In genomic region chr17:78251773-78252103, GRCh38 we compare ENCODE assay signal across 18 cellular contexts. TPM values are rescaled to one million over a fixed set of nuclear protein-coding genes. Genes with fewer than 3 reads are reported as not detected.
DNase-seq lines count a peak whose midpoint lies in the region; ATAC-seq and TF ChIP-seq lines count a peak whose summit lies in the region.
"Had no signal": no experiment of that assay in that cellular context is flagged by ENCODE, and none has a peak within 500 bp of the region (broad histone marks: within the 10 kb centered on the region; RNA-seq: fewer than 3 reads in every experiment).

No MANE protein-coding gene starts in this region.

- intact Hi-C loops in CD8-positive, alpha-beta T cell (cut with DNase I, micrococcal nuclease), result loop anchor here (1.0 to 10.0 kb wide), 19 partner anchors 21 to 907 kb away; partner anchors contain the start of genes SOCS3 (in 2 of the 2), USP36 (in 2 of the 2), CYTH1 (in 1 of the 2) and PGS1 (in 1 of the 2)

- no peak overlapping the region for H3K27ac ChIP-seq in BLaER1 treated with 17β-estradiol and CSF1 and Interleukin-3, amounts not matched to agents 10 nM and 100 nM
- peak overlapping the region; percentile 56 for H3K27ac ChIP-seq in CD8-positive, alpha-beta T cell (ENCODE audit: low read depth, low read length)
- H3K27ac ChIP-seq in mesenchymal stem cell (ENCODE audit: low read length, poor library complexity, severe bottlenecking), result no peak overlapping the region
- H3K27ac ChIP-seq: ascending aorta, esophagus muscularis mucosa, pancreas, WERI-Rb-1 had no signal

- WGBS in mesenchymal stem cell, result 68% methylated on average over 5 of the region's 6 CpGs

- H2AFZ ChIP-seq in mesenchymal stem cell (ENCODE audit: low read depth, low read length), result no peak overlapping the region

- no peak overlapping the region for H2BK15ac ChIP-seq in mesenchymal stem cell (ENCODE audit: low read depth, poor library complexity, severe bottlenecking)

- H3K9me3 ChIP-seq in BLaER1 treated with 17β-estradiol and CSF1 and Interleukin-3, amounts not matched to agents 10 nM and 100 nM (replicated peaks in 1 of 11), result no peaks in the 10 kb centered on the region
- H3K9me3 ChIP-seq in CD8-positive, alpha-beta T cell (ENCODE audit: low read length), result no peaks in the 10 kb centered on the region
- no peaks in the 10 kb centered on the region for H3K9me3 ChIP-seq in mesenchymal stem cell (ENCODE audit: control insufficient read depth, low read length)
- H3K9me3 ChIP-seq: ascending aorta, esophagus muscularis mucosa, pancreas, SK-N-SH had no signal

- no peaks in the 10 kb centered on the region for H3K27me3 Mint-ChIP-seq in CD8-positive, alpha-beta T cell (ENCODE audit: low read depth)
- no peaks in the 10 kb centered on the region for H3K27me3 Mint-ChIP-seq in T-cell
- H3K27me3 Mint-ChIP-seq: stimulated activated naive CD8-positive, alpha-beta T cell treated with anti-CD3 and anti-CD28 coated beads, Interleukin-15, Interleukin-2, amounts not matched to agents 100 ng/mL and 50 ng/mL, for 24 hours had no signal

- H3K4me1 ChIP-seq in BLaER1 treated with 17β-estradiol and CSF1 and Interleukin-3, amounts not matched to agents 10 nM and 100 nM, result peaks cover 40 to 62% (median 53%) of the 10 kb centered on the region in 10 experiments
- H3K4me1 ChIP-seq in CD8-positive, alpha-beta T cell (ENCODE audit: insufficient read depth, low read length), result peaks cover 49% of the 10 kb centered on the region
- H3K4me1 ChIP-seq in mesenchymal stem cell (ENCODE audit: control insufficient read depth, insufficient read depth, low read depth, low read length), result peaks cover 15% of the 10 kb centered on the region
- H3K4me1 ChIP-seq: pancreas had no signal

- peaks cover 50% of the 10 kb centered on the region for H3K4me1 Mint-ChIP-seq in CD8-positive, alpha-beta T cell (ENCODE audit: low read depth)
- H3K4me1 Mint-ChIP-seq in T-cell, result peaks cover 52 to 58% (median 57%) of the 10 kb centered on the region in 3 donors

- no peak overlapping the region for H3K23ac ChIP-seq in mesenchymal stem cell (ENCODE audit: low read length in 2 of 2)

- no peak overlapping the region for H2BK5ac ChIP-seq in mesenchymal stem cell (ENCODE audit: low read depth, low read length, poor library complexity, severe bottlenecking)

- H3K4me3 Mint-ChIP-seq in CD8-positive, alpha-beta T cell, result peak overlapping the region; percentile 86
- peak overlapping the region; percentile 76 to 82 (median 79) for H3K4me3 Mint-ChIP-seq in T-cell
- H3K4me3 Mint-ChIP-seq: dendritic cell treated with granulocyte-macrophage colony-stimulating factor and Interleukin-4, amounts not matched to agents 40 ng/mL and 50 ng/mL, for 4 days; stimulated activated naive CD8-positive, alpha-beta T cell treated with anti-CD3 and anti-CD28 coated beads, Interleukin-15, Interleukin-2, amounts not matched to agents 100 ng/mL and 50 ng/mL, for 24 hours had no signal

- H3K4ac ChIP-seq in mesenchymal stem cell (ENCODE audit: low read depth in 1 of 2, low read length in 2 of 2), result peak overlapping the region in 1 of 2 experiments; percentile 47

- H3K14ac ChIP-seq in mesenchymal stem cell (ENCODE audit: low read length in 2 of 2), result no peak overlapping the region

- no peaks in the 10 kb centered on the region for H3K9me3 Mint-ChIP-seq in CD8-positive, alpha-beta T cell
- H3K9me3 Mint-ChIP-seq in T-cell, result no peaks in the 10 kb centered on the region
- H3K9me3 Mint-ChIP-seq: dendritic cell treated with granulocyte-macrophage colony-stimulating factor and Interleukin-4, amounts not matched to agents 40 ng/mL and 50 ng/mL, for 4 days; stimulated activated naive CD8-positive, alpha-beta T cell treated with anti-CD3 and anti-CD28 coated beads, Interleukin-15, Interleukin-2, amounts not matched to agents 100 ng/mL and 50 ng/mL, for 24 hours had no signal

- CTCF ChIA-PET in CD8-positive, alpha-beta T cell (lab: Charles Lee), result interaction anchor here (0.7 to 7.0 kb wide), 39 partner anchors 10 to 233 kb away, joined by 3 to 72 read pairs (median 5); no protein-coding TSS in a partner anchor
- CTCF ChIA-PET in T-cell (lab: Charles Lee), result interaction anchor here (0.5 to 1.4 kb wide), 5 partner anchors 9 to 111 kb away, joined by 3 to 4 read pairs (median 3); partner anchors contain the start of gene TK1 (in 1 of the 2)

- peaks cover 0 to 5% (median 0%) of the 10 kb centered on the region in 11 experiments; a peak in 7 of 22 replicates for H3K27me3 ChIP-seq in BLaER1 treated with 17β-estradiol and CSF1 and Interleukin-3, amounts not matched to agents 10 nM and 100 nM
- no peaks in the 10 kb centered on the region for H3K27me3 ChIP-seq in CD8-positive, alpha-beta T cell (ENCODE audit: insufficient read depth, low read length)
- peaks cover 0 to 28% of the 10 kb centered on the region in 2 experiments for H3K27me3 ChIP-seq in mesenchymal stem cell (ENCODE audit: control insufficient read depth in 1 of 2, insufficient read depth in 1 of 2, low read length in 2 of 2)
- H3K27me3 ChIP-seq: ascending aorta, pancreas had no signal

- H3K27ac Mint-ChIP-seq in CD8-positive, alpha-beta T cell, result peak overlapping the region; percentile 99
- H3K27ac Mint-ChIP-seq in T-cell, result peak overlapping the region; percentile 93
- H3K27ac Mint-ChIP-seq: stimulated activated naive CD8-positive, alpha-beta T cell treated with anti-CD3 and anti-CD28 coated beads, Interleukin-15, Interleukin-2, amounts not matched to agents 100 ng/mL and 50 ng/mL, for 24 hours had no signal

- H2AK5ac ChIP-seq in mesenchymal stem cell (ENCODE audit: low read length, severe bottlenecking), result no peak overlapping the region

- H3K4me2 ChIP-seq in BLaER1 treated with 17β-estradiol and CSF1 and Interleukin-3, amounts not matched to agents 10 nM and 100 nM, result peak overlapping the region; percentile 55 to 99 (median 70); a peak in 18 of 22 replicates
- H3K4me2 ChIP-seq in mesenchymal stem cell (ENCODE audit: low read length, poor library complexity, severe bottlenecking), result no peak overlapping the region

- peaks cover 3% of the 10 kb centered on the region for H3K79me1 ChIP-seq in mesenchymal stem cell (replicated peaks; ENCODE audit: low read length, poor library complexity, severe bottlenecking)

- H3K9ac ChIP-seq in BLaER1 treated with 17β-estradiol and CSF1 and Interleukin-3, amounts not matched to agents 10 nM and 100 nM, result peak overlapping the region in 1 of 11 experiments; percentile 30; a peak in 1 of 22 replicates
- H3K9ac ChIP-seq in mesenchymal stem cell (ENCODE audit: low read length), result no peak overlapping the region
- H3K9ac ChIP-seq: SK-N-SH had no signal

- no peak for DNase-seq in CD8-positive, alpha-beta T cell
- DNase-seq in T-cell (peak in 1 of 34 experiments; percentile 31), mesenchymal stem cell (no peak), dedifferentiated amniotic fluid mesenchymal stem cell (ENCODE audit: extremely low spot score) (no peak)
- DNase-seq in central memory CD4-positive, alpha-beta T cell, result no peak
- DNase-seq: HCEC 1CT, head of caudate nucleus, NCI-H1105, SK-N-SH had no signal

- TF ChIP-seq CTCF in CD8-positive, alpha-beta T cell (IDR thresholded peaks at IDR 0.05), result no peak

- H4K8ac ChIP-seq in mesenchymal stem cell (ENCODE audit: low read length), result no peak overlapping the region

- no peak for ATAC-seq in CD8-positive, alpha-beta T cell
- ATAC-seq in T-cell (replicated peaks in 1 of 4) (peak in 1 of 4 experiments; percentile 1), GM19351 (IDR thresholded peaks at IDR 0.05; ENCODE audit: unreplicated experiment) (no peak)

- peak overlapping the region; percentile 6 to 61 for H2BK12ac ChIP-seq in mesenchymal stem cell (ENCODE audit: low read length in 2 of 2)

- H3K36me3 Mint-ChIP-seq in CD8-positive, alpha-beta T cell, result no peaks in the 10 kb centered on the region
- no peaks in the 10 kb centered on the region for H3K36me3 Mint-ChIP-seq in T-cell

- POLR2A ChIA-PET in CD8-positive, alpha-beta T cell (lab: Charles Lee), result interaction anchor here (0.6 to 2.1 kb wide), 8 partner anchors 11 to 1745 kb away, joined by 3 to 7 read pairs (median 4); partner anchors contain the start of gene TNRC6C
- POLR2A ChIA-PET in T-cell (lab: Charles Lee), result interaction anchor here in 1 of 2 donors (0.5 to 0.6 kb wide), 2 partner anchors 87 to 552 kb away, joined by 3 to 6 read pairs; no protein-coding TSS in a partner anchor

- no peaks in the 10 kb centered on the region for H3K36me3 ChIP-seq in BLaER1 treated with 17β-estradiol and CSF1 and Interleukin-3, amounts not matched to agents 10 nM and 100 nM
- peaks cover 3% of the 10 kb centered on the region for H3K36me3 ChIP-seq in CD8-positive, alpha-beta T cell (ENCODE audit: insufficient read depth, low read length)
- H3K36me3 ChIP-seq in mesenchymal stem cell (ENCODE audit: control insufficient read depth in 1 of 2, insufficient read depth in 2 of 2, low read depth in 1 of 2, low read length in 2 of 2), result no peaks in the 10 kb centered on the region
- H3K36me3 ChIP-seq: ascending aorta, esophagus muscularis mucosa, pancreas had no signal

- no peaks in the 10 kb centered on the region for H4K20me1 ChIP-seq in BLaER1 treated with 17β-estradiol and CSF1 and Interleukin-3, amounts not matched to agents 10 nM and 100 nM

- H3K18ac ChIP-seq in mesenchymal stem cell (ENCODE audit: low read depth in 1 of 2, low read length in 2 of 2), result peak overlapping the region in 1 of 2 experiments; percentile 55

- no peak overlapping the region for H2BK120ac ChIP-seq in mesenchymal stem cell (ENCODE audit: low read depth, low read length)

- peak overlapping the region; percentile 95 for H4K91ac ChIP-seq in mesenchymal stem cell (ENCODE audit: low read length)

- no peak overlapping the region for H3K4me3 ChIP-seq in BLaER1 treated with 17β-estradiol and CSF1 and Interleukin-3, amounts not matched to agents 10 nM and 100 nM
- peak overlapping the region; percentile 51 for H3K4me3 ChIP-seq in CD8-positive, alpha-beta T cell (ENCODE audit: low read depth, low read length)
- no peak overlapping the region for H3K4me3 ChIP-seq in mesenchymal stem cell (ENCODE audit: insufficient read depth in 1 of 2, low read depth in 1 of 2, low read length in 2 of 2)
- H3K4me3 ChIP-seq: ascending aorta, esophagus muscularis mucosa had no signal

RNA-seq across cellular contexts. Expression of gene TMEM235, which starts 20.3 kb away (rescaled TPM):
- total RNA-seq in CD8-positive, alpha-beta T cell, result not detected
- total RNA-seq in T-cell, result not detected
- not detected for polyA plus RNA-seq in mesenchymal stem cell (2013, experiment 1 of 2)
- polyA plus RNA-seq in mesenchymal stem cell (2013, experiment 2 of 2), result not detected
- total RNA-seq: ascending aorta, esophagus muscularis mucosa, pancreas had no signal
- polyA plus RNA-seq: SK-N-SH, small intestine had no signal

RNA-seq across cellular contexts. Expression of gene BIRC5, which starts 37.7 kb away (rescaled TPM):
- under 1 TPM; 0.17 to 0.41 TPM for total RNA-seq in CD8-positive, alpha-beta T cell
- total RNA-seq in T-cell, result 1 to 10 TPM in 3 of 5 donors, under 1 TPM in 2; 0.67 to 1.9 (median 1.3) TPM
- polyA plus RNA-seq in mesenchymal stem cell (2013, experiment 1 of 2), result 8.4 TPM
- 6.9 TPM for polyA plus RNA-seq in mesenchymal stem cell (2013, experiment 2 of 2)
